ENCODE assay signal across 8 cellular contexts in genomic region chr5:149550608-149551226, GRCh38. TPM values are rescaled to one million over a fixed set of nuclear protein-coding genes. Genes with fewer than 3 reads are reported as not detected.
A peak's percentile ranks its signal among the peaks of the same experiment; 100 is the strongest.
DNase-seq lines count a peak whose midpoint lies in the region; ATAC-seq lines count a peak whose summit lies in the region.

No MANE protein-coding gene starts in this region.

- H3K9ac ChIP-seq in HUES6 (ENCODE audit: low read length), result peak overlapping the region; percentile 98
- peak overlapping the region; percentile 98 for H3K9ac ChIP-seq in iPS-15b (ENCODE audit: low read depth, low read length)

- peaks cover 26% of the 10 kb centered on the region for H3K36me3 Mint-ChIP-seq in activated naive CD8-positive, alpha-beta T cell treated with anti-CD3 and anti-CD28 coated beads, Interleukin-2, amount 10 ng/mL, durations not matched to agents 7 days and 5 days

- H3K4me3 Mint-ChIP-seq in activated naive CD8-positive, alpha-beta T cell treated with anti-CD3 and anti-CD28 coated beads, Interleukin-2, amount 10 ng/mL, durations not matched to agents 7 days and 5 days, result peak overlapping the region; percentile 92

- peak overlapping the region; percentile 99 for H3K27ac Mint-ChIP-seq in activated naive CD8-positive, alpha-beta T cell treated with anti-CD3 and anti-CD28 coated beads, Interleukin-2, amount 10 ng/mL, durations not matched to agents 7 days and 5 days

- H3K27me3 Mint-ChIP-seq in activated naive CD8-positive, alpha-beta T cell treated with anti-CD3 and anti-CD28 coated beads, Interleukin-2, amount 10 ng/mL, durations not matched to agents 7 days and 5 days, result no peaks in the 10 kb centered on the region

- H3K27me3 ChIP-seq in HUES6 (ENCODE audit: control insufficient read depth, insufficient read depth, low read length) (no peaks in the 10 kb centered on the region), iPS-15b (ENCODE audit: control insufficient read depth, insufficient read depth, low read length) (no peaks in the 10 kb centered on the region)

- H3K36me3 ChIP-seq in HUES6 (ENCODE audit: control insufficient read depth, insufficient read depth, low read length), result peaks cover 42% of the 10 kb centered on the region
- peaks cover 6% of the 10 kb centered on the region for H3K36me3 ChIP-seq in iPS-15b (ENCODE audit: control insufficient read depth, insufficient read depth, low read length)

- POLR2A ChIA-PET in activated naive CD8-positive, alpha-beta T cell treated with anti-CD3 and anti-CD28 coated beads, Interleukin-2, amount 10 ng/mL, durations not matched to agents 7 days and 5 days (lab: Charles Lee), result interaction anchor here (0.6 to 3.7 kb wide), 14 partner anchors 10 to 701 kb away, joined by 3 to 26 read pairs (median 4); partner anchors contain the start of genes GRPEL2, HMGXB3, PCYOX1L and TIGD6

- H3K27ac ChIP-seq in HUES6 (ENCODE audit: low read depth, low read length), result peak overlapping the region; percentile 93

- peak; percentile 7 for ATAC-seq in activated naive CD8-positive, alpha-beta T cell treated with anti-CD3 and anti-CD28 coated beads, Interleukin-2, amount 10 ng/mL, durations not matched to agents 7 days and 5 days (ENCODE audit: low read depth)
- ATAC-seq in HG02623 (IDR thresholded peaks at IDR 0.05; ENCODE audit: unreplicated experiment), result no peak

- H3K4me3 ChIP-seq in HUES6 (ENCODE audit: low read depth, low read length) (peak overlapping the region; percentile 89), iPS-15b (ENCODE audit: low read depth, low read length) (peak overlapping the region; percentile 94)

- peaks cover 29% of the 10 kb centered on the region for H3K4me1 Mint-ChIP-seq in activated naive CD8-positive, alpha-beta T cell treated with anti-CD3 and anti-CD28 coated beads, Interleukin-2, amount 10 ng/mL, durations not matched to agents 7 days and 5 days

- no peaks in the 10 kb centered on the region for H3K9me3 Mint-ChIP-seq in activated naive CD8-positive, alpha-beta T cell treated with anti-CD3 and anti-CD28 coated beads, Interleukin-2, amount 10 ng/mL, durations not matched to agents 7 days and 5 days

- no peaks in the 10 kb centered on the region for H3K9me3 ChIP-seq in HUES6 (ENCODE audit: control insufficient read depth, insufficient read depth, low read depth, low read length)
- no peaks in the 10 kb centered on the region for H3K9me3 ChIP-seq in iPS-15b (ENCODE audit: control insufficient read depth, insufficient read depth, low read length)

- DNase-seq in stimulated activated CD4-positive, alpha-beta T cell treated with anti-CD3 and anti-CD28 coated beads, Interleukin-1b, Interleukin-23, amount 100 ng/mL, for 48 hours, result peak; percentile 8
- DNase-seq in stimulated activated CD4-positive, alpha-beta T cell treated with anti-CD3 and anti-CD28 coated beads, Interleukin-2, amount 100 ng/mL, for 48 hours, result no peak
- DNase-seq in activated naive CD8-positive, alpha-beta T cell treated with anti-CD3 and anti-CD28 coated beads, Interleukin-2, amount 10 ng/mL, durations not matched to agents 7 days and 5 days, result no peak
- peak; percentile 16 for DNase-seq in stimulated activated CD4-positive, alpha-beta T cell treated with anti-CD3 and anti-CD28 coated beads, Interleukin-4, amount 100 ng/mL, for 24 hours
- no peak for DNase-seq in NOMO-1 treated with dmso at 0.1 percent for 144 hours (lab: John Stamatoyannopoulos, UW; ENCODE audit: unreplicated experiment)

- H3K4me1 ChIP-seq in HUES6 (ENCODE audit: control insufficient read depth, insufficient read depth, low read length) (peaks cover 17% of the 10 kb centered on the region), iPS-15b (ENCODE audit: control insufficient read depth, insufficient read depth, low read length) (peaks cover 6% of the 10 kb centered on the region)

RNA-seq across cellular contexts. Expression of gene CSNK1A1, which starts 0.5 kb away (rescaled TPM):
- total RNA-seq in activated naive CD8-positive, alpha-beta T cell treated with anti-CD3 and anti-CD28 coated beads, Interleukin-2, amount 10 ng/mL, durations not matched to agents 7 days and 5 days, result 100 to 1,000 TPM; 176 to 191 TPM

RNA-seq across cellular contexts. Expression of gene ARHGEF37, which starts 30.6 kb away (rescaled TPM):
- total RNA-seq in activated naive CD8-positive, alpha-beta T cell treated with anti-CD3 and anti-CD28 coated beads, Interleukin-2, amount 10 ng/mL, durations not matched to agents 7 days and 5 days, result under 1 TPM; 0.82 to 0.83 TPM

Comparison
In these comparisons a context has a peak if more than half of its experiments do, and no peak if none do; other contexts are left out.
1. DNase-seq: peak in stimulated activated CD4-positive, alpha-beta T cell treated with anti-CD3 and anti-CD28 coated beads, Interleukin-1b, Interleukin-23, amount 100 ng/mL, for 48 hours (single experiment) and stimulated activated CD4-positive, alpha-beta T cell treated with anti-CD3 and anti-CD28 coated beads, Interleukin-4, amount 100 ng/mL, for 24 hours (single experiment); none in stimulated activated CD4-positive, alpha-beta T cell treated with anti-CD3 and anti-CD28 coated beads, Interleukin-2, amount 100 ng/mL, for 48 hours (0 of 2), activated naive CD8-positive, alpha-beta T cell treated with anti-CD3 and anti-CD28 coated beads, Interleukin-2, amount 10 ng/mL, durations not matched to agents 7 days and 5 days (single experiment) and NOMO-1 treated with dmso at 0.1 percent for 144 hours (single experiment).